In the genomic region with DNA sequence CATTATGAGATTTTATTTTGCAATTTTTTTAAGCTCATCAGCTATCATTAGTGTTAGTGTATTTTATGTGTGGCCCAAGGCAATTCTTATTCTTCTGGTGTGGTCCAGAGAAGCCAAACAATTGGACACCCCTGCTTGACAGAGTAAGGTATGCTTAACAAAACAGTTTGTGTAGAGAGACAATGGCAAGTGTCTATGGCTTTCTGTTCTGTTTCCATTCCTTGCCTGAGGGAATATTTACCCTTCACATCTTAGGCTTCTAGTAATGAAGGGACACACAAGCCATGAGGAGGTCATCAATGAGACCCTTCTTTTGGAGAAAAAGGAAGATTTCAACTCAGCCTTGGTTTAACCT, we compare ENCODE assay signal across 29 cellular contexts.
"Had no signal": no experiment of that assay in that cellular context is flagged by ENCODE, and none has a peak within 500 bp of the region (broad histone marks: within the 10 kb centered on the region; RNA-seq: fewer than 3 reads in every experiment).

No MANE protein-coding gene starts in this region.

- H3K36me3 ChIP-seq: ascending aorta, cardiac muscle cell, WERI-Rb-1 had no signal

- H3K9me3 ChIP-seq: ascending aorta had no signal

- H3K4me2 ChIP-seq: PC-9 had no signal

- H3K4me3 ChIP-seq: ascending aorta, cardiac muscle cell, PC-9 had no signal

- H3K4me1 ChIP-seq: ascending aorta had no signal

- H2AFZ ChIP-seq: PC-9 had no signal

- DNase-seq: activated CD4-positive, alpha-beta T cell treated with anti-CD3 and anti-CD28 coated beads, Interleukin-2, amount 10 ng/mL, durations not matched to agents 24 days and 14 days; activated CD4-positive, alpha-beta T cell treated with anti-CD3 and anti-CD28 coated beads, Interleukin-2, amount 50 U/mL, for 4 hours; activated CD4-positive, CD25-positive, alpha-beta regulatory T cell; activated CD8-positive, alpha-beta T cell treated with anti-CD3 and anti-CD28 coated beads for 36 hours; activated gamma-delta T cell; activated naive CD4-positive, alpha-beta T cell treated with Interleukin-2 at 50 U/mL for 16 hours; activated naive CD8-positive, alpha-beta T cell treated with anti-CD3 and anti-CD28 coated beads, Interleukin-2, amount 10 ng/mL, durations not matched to agents 7 days and 5 days; activated T-cell treated with anti-CD3 and anti-CD28 coated beads, Interleukin-2, amount 50 U/mL, for 24 hours; amygdala; Karpas-422; KBM-7; NCI-H1105; NCI-H1436 treated with DMSO at 0.1 percent for 48 hours; NCI-H1694 treated with DMSO at 0.1 percent for 48 hours; NCI-H2029; NCI-H2107; NCI-H345; NCI-H524 treated with DMSO at 0.1 percent for 48 hours; NK-92 treated with Interleukin-12 subunit alpha and Interleukin-12 subunit beta, amount 100 ng/mL, for 24 hours; SIG-M5; T-cell; T-helper 17 cell; WERI-Rb-1 had no signal

- H3K27ac ChIP-seq: ascending aorta, cardiac muscle cell, PC-9, RWPE1, WERI-Rb-1 had no signal

- H3K27me3 ChIP-seq: ascending aorta, cardiac muscle cell had no signal

- ATAC-seq: activated CD8-positive, alpha-beta T cell treated with anti-CD3 and anti-CD28 coated beads for 36 hours; Right ventricle myocardium inferior; SK-N-SH treated with all-trans-retinoic acid at 6 μM for 48 hours; T-cell; T-helper 17 cell had no signal
